In the genomic region with DNA sequence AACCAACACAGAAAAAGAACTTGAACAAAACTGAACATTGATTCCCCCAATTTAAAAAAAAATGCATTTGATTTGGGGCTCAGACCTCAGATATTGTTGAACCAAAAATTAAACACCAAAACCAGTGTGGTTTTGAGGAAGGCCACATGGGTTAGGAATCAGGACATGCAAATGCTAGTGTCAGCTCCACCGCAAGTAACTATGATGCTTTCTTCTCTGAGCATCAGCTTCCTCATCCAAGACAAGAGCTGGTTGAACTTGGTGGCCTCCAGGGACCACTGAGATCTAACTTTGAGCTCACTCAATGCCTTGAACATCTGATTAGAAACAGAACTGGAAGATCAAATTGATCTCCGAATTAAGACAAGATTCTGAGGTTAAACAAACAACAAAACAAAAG, we compare ENCODE assay signal across 25 cellular contexts.
"Had no signal": no experiment of that assay in that cellular context is flagged by ENCODE, and none has a peak within 500 bp of the region (broad histone marks: within the 10 kb centered on the region; RNA-seq: fewer than 3 reads in every experiment).

No MANE protein-coding gene starts in this region.

- H3K4me3 ChIP-seq: MG63, PC-9, Peyer's patch, SJCRH30 had no signal

- H3K9me3 ChIP-seq: MG63, Peyer's patch, SJCRH30 had no signal

- H3K36me3 ChIP-seq: MG63, Peyer's patch, SJCRH30 had no signal

- H3K27me3 ChIP-seq: MG63, Peyer's patch had no signal

- DNase-seq: KBM-7; MG63; NCI-H1092; NCI-H1105 treated with DMSO at 0.1 percent for 48 hours; NCI-H1436; NCI-H187; NCI-H2029; NCI-H2081 treated with DMSO at 0.1 percent for 48 hours; NCI-H2171; NCI-H226; NCI-H446; NCI-H510A; NCI-H524 treated with DMSO at 0.1 percent for 48 hours; NCI-H69; NCI-H774; NK-92 treated with Interleukin-12 subunit alpha and Interleukin-12 subunit beta, amount 100 ng/mL, for 24 hours; OCI-M1; PC-9; Peyer's patch; SHP77 treated with DMSO at 0.1 percent for 48 hours; SJCRH30; T-helper 2 cell had no signal

- H3K27ac ChIP-seq: HL-60, PC-9, Peyer's patch, SJCRH30 had no signal

- H3K4me1 ChIP-seq: Peyer's patch, SJCRH30 had no signal

- H3K4me2 ChIP-seq: PC-9 had no signal

- H2AFZ ChIP-seq: PC-9 had no signal

- ATAC-seq: Right ventricle myocardium inferior, SK-N-SH treated with all-trans-retinoic acid at 6 μM for 48 hours had no signal
